Comparison of ENCODE assay signal across 17 cellular contexts in the genomic region with DNA sequence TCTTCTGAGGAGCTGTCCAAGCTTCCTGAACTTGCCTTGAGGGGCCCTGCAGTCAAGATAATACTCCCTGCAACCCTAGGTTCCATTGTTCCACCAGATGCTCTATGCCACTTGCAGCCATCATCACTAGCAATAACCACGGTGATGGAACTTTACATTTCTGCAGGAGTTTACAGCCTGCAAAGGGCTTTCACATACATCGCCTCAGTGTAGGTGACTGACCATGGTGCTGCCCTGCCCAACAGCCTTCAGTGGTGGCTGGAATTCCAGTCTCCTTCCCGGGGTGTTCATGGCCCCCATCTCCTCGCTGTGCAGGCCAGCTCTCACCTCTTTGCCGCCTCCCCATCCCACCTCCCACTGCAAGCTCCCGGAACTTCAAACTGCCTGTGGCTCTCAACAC.
A peak's percentile ranks its signal among the peaks of the same experiment; 100 is the strongest.
DNase-seq lines count a peak whose midpoint lies in the region; ATAC-seq, FAIRE-seq and TF ChIP-seq lines count a peak whose summit lies in the region.
"Had no signal": no experiment of that assay in that cellular context is flagged by ENCODE, and none has a peak within 500 bp of the region (broad histone marks: within the 10 kb centered on the region; RNA-seq: fewer than 3 reads in every experiment).

No MANE protein-coding gene starts in this region.

- H3K18ac ChIP-seq in neuronal stem cell (ENCODE audit: low read length) = no peak overlapping the region

- TF ChIP-seq CTCF in SK-N-SH (IDR thresholded peaks at IDR 0.05) = no peak
- no peak for TF ChIP-seq CTCF in K562 (IDR thresholded peaks at IDR 0.05 in 2 of 3, conservative IDR thresholded peaks at IDR 0.05 in 1 of 3; ENCODE audit: insufficient read depth in 2 of 3, low read depth in 1 of 3, low read length in 3 of 3)

- TF ChIP-seq RAD21 in SK-N-SH (IDR thresholded peaks at IDR 0.05; ENCODE audit: low read length) (no peak), K562 (CRISPR knock-in tag; conservative IDR thresholded peaks at IDR 0.05 in 1 of 2, IDR thresholded peaks at IDR 0.05 in 1 of 2) (no peak)

- POLR2A ChIA-PET in SK-N-SH (lab: Yijun Ruan, JAX) = no interaction called here
- POLR2A ChIA-PET in K562 (lab: Yijun Ruan, JAX) = interaction anchor here (1.2 to 1.9 kb wide), 3 partner anchors 9 to 15 kb away, joined by 3 to 6 read pairs (median 5); no protein-coding TSS in a partner anchor

- peaks cover 4% of the 10 kb centered on the region for H3F3A ChIP-seq in SK-N-SH (replicated peaks; ENCODE audit: insufficient read depth)

- H4K8ac ChIP-seq in neuronal stem cell (ENCODE audit: low read depth, low read length) = no peak overlapping the region

- H3K79me1 ChIP-seq in neuronal stem cell (ENCODE audit: low read depth, low read length) = no peaks in the 10 kb centered on the region

- no peak overlapping the region for H2BK15ac ChIP-seq in neuronal stem cell (ENCODE audit: low read length)

- no peak overlapping the region for H3K4ac ChIP-seq in neuronal stem cell (ENCODE audit: low read length)

- no peak overlapping the region for H2BK12ac ChIP-seq in neuronal stem cell (ENCODE audit: low read length)

- no peak overlapping the region for H2BK5ac ChIP-seq in neuronal stem cell (ENCODE audit: low read length)

- ATAC-seq in SK-N-SH treated with all-trans-retinoic acid at 6 μM for 48 hours = no peak
- ATAC-seq in K562 = no peak
- ATAC-seq in GM21723 (IDR thresholded peaks at IDR 0.05; ENCODE audit: unreplicated experiment) = no peak
- no peak for ATAC-seq in GM21381 (IDR thresholded peaks at IDR 0.05; ENCODE audit: unreplicated experiment)
- ATAC-seq: CD8-positive, alpha-beta T cell; GM12878 had no signal

- H3K23ac ChIP-seq in neuronal stem cell (ENCODE audit: low read depth, low read length, poor library complexity) = no peak overlapping the region

- DNase-seq in SK-N-SH = no peak
- DNase-seq in K562 (ENCODE audit: extremely low read depth in 1 of 4, low spot score in 3 of 4) = no peak
- DNase-seq in mesenteric fat pad (ENCODE audit: low spot score) = peak; percentile 20
- DNase-seq in neuronal stem cell (ENCODE audit: low spot score) = no peak
- no peak for DNase-seq in AG08395 (ENCODE audit: low spot score)
- DNase-seq: Calu3; CD8-positive, alpha-beta T cell; DMS79 treated with DMSO at 0.1 percent for 48 hours; GOT3; H9 had no signal

- no peak overlapping the region for H3K27ac ChIP-seq in SK-N-SH (ENCODE audit: low read depth in 2 of 2, low read length in 1 of 2)
- H3K27ac ChIP-seq in K562 (ENCODE audit: extremely low read depth, low read depth, low read length) = no peak overlapping the region
- no peak overlapping the region for H3K27ac ChIP-seq in neuronal stem cell (replicated peaks; ENCODE audit: low read length)
- H3K27ac ChIP-seq: 22Rv1; BLaER1 treated with 17β-estradiol and CSF1 and Interleukin-3, amounts not matched to agents 10 nM and 100 nM had no signal

- in situ Hi-C loops in K562 (cut with MboI) = no loop called here

- H3K79me2 ChIP-seq in SK-N-SH (ENCODE audit: insufficient read depth) (no peaks in the 10 kb centered on the region), K562 (ENCODE audit: control insufficient read depth, insufficient read depth, low read length) (no peaks in the 10 kb centered on the region)

- no peak for TF ChIP-seq EP300 in SK-N-SH (IDR thresholded peaks at IDR 0.05; ENCODE audit: borderline replicate concordance in 1 of 2, low read depth in 1 of 2, low read length in 1 of 2)
- TF ChIP-seq EP300 in K562 (IDR thresholded peaks at IDR 0.05; ENCODE audit: low read length) = no peak

- no TSS peak for BruUV-seq in K562 (replicated peaks; lab: Mats Ljungman, UMichigan)

- CTCF ChIA-PET in SK-N-SH (lab: Yijun Ruan, JAX) = no interaction called here
- CTCF ChIA-PET in K562 (lab: Yijun Ruan, JAX; ENCODE audit: low intra/inter-chr PET ratio) = no interaction called here

- no peak for TF ChIP-seq POLR2A in K562 (conservative IDR thresholded peaks at IDR 0.05)

- FAIRE-seq in K562 (lab: Jason Lieb, UNC) = no peak
- FAIRE-seq: GM12878, HTR-8/SVneo had no signal

- no peaks in the 10 kb centered on the region for H3K36me3 ChIP-seq in SK-N-SH (replicated peaks in 1 of 2; ENCODE audit: control insufficient read depth in 1 of 2, insufficient read depth in 2 of 2, low read length in 1 of 2)
- H3K36me3 ChIP-seq in K562 (ENCODE audit: control insufficient read depth, insufficient read depth, low read length) = no peaks in the 10 kb centered on the region
- no peaks in the 10 kb centered on the region for H3K36me3 ChIP-seq in neuronal stem cell (replicated peaks in 1 of 2; ENCODE audit: control insufficient read depth in 2 of 2, insufficient read depth in 2 of 2, low read length in 2 of 2)
- H3K36me3 ChIP-seq: BLaER1 treated with 17β-estradiol and CSF1 and Interleukin-3, amounts not matched to agents 10 nM and 100 nM had no signal

- H3K9me3 ChIP-seq in SK-N-SH (no peaks in the 10 kb centered on the region), K562 (replicated peaks; ENCODE audit: control insufficient read depth, insufficient read depth, low read depth, low read length) (no peaks in the 10 kb centered on the region), neuronal stem cell (replicated peaks in 1 of 2; ENCODE audit: control insufficient read depth in 2 of 2, insufficient read depth in 1 of 2, low read depth in 1 of 2, low read length in 2 of 2) (no peaks in the 10 kb centered on the region)
- H3K9me3 ChIP-seq: BLaER1 treated with 17β-estradiol and CSF1 and Interleukin-3, amounts not matched to agents 10 nM and 100 nM had no signal

- no peak overlapping the region for H3K4me2 ChIP-seq in SK-N-SH
- no peak overlapping the region for H3K4me2 ChIP-seq in K562 (ENCODE audit: insufficient read depth, low read length)
- no peak overlapping the region for H3K4me2 ChIP-seq in neuronal stem cell (ENCODE audit: insufficient read depth, low read length, poor library complexity, severe bottlenecking)

- H2BK120ac ChIP-seq in neuronal stem cell (ENCODE audit: low read depth, low read length) = no peak overlapping the region

- no peaks in the 10 kb centered on the region for H3K9me2 ChIP-seq in SK-N-SH

- no peaks in the 10 kb centered on the region for H3K27me3 ChIP-seq in SK-N-SH (ENCODE audit: insufficient read depth)
- peaks cover 26 to 27% of the 10 kb centered on the region in 2 experiments for H3K27me3 ChIP-seq in K562 (ENCODE audit: control insufficient read depth in 2 of 2, insufficient read depth in 2 of 2, low read length in 2 of 2)
- H3K27me3 ChIP-seq in neuronal stem cell (ENCODE audit: control insufficient read depth in 3 of 3, insufficient read depth in 3 of 3, low read depth in 1 of 3, low read length in 3 of 3) = no peaks in the 10 kb centered on the region
- H3K27me3 ChIP-seq: BLaER1 treated with 17β-estradiol and CSF1 and Interleukin-3, amounts not matched to agents 10 nM and 100 nM had no signal

- no peak overlapping the region for H3K4me3 ChIP-seq in SK-N-SH (ENCODE audit: low read depth in 2 of 2, low read length in 1 of 2)
- no peak overlapping the region for H3K4me3 ChIP-seq in K562
- H3K4me3 ChIP-seq in neuronal stem cell (ENCODE audit: low read length in 2 of 2) = no peak overlapping the region
- H3K4me3 ChIP-seq: BLaER1 treated with 17β-estradiol and CSF1 and Interleukin-3, amounts not matched to agents 10 nM and 100 nM; GM12878 had no signal

- intact Hi-C loops in K562 (cut with micrococcal nuclease) = no loop called here

- WGBS in SK-N-SH (ENCODE audit: low lambda C conversion rate) = 62% methylated on average over 4 of the region's 6 CpGs
- 14% methylated on average over 6 of the region's 6 CpGs for WGBS in K562 (ENCODE audit: insufficient coverage, low coverage, missing lambda C conversion rate)
- WGBS in neuronal stem cell (ENCODE audit: extremely low coverage in 2 of 2, insufficient read length in 2 of 2, insufficient replicate concordance in 1 of 2), 2 donors = no CpG with 5 or more reads among the region's 6 CpGs

- no peak overlapping the region for H3K14ac ChIP-seq in neuronal stem cell (ENCODE audit: low read length)

- H3K9ac ChIP-seq in SK-N-SH = no peak overlapping the region
- H3K9ac ChIP-seq in K562 (ENCODE audit: insufficient read depth in 1 of 2, low read depth in 2 of 2, low read length in 2 of 2) = no peak overlapping the region
- H3K9ac ChIP-seq in neuronal stem cell (ENCODE audit: low read depth, low read length, poor library complexity) = no peak overlapping the region
- H3K9ac ChIP-seq: BLaER1 treated with 17β-estradiol and CSF1 and Interleukin-3, amounts not matched to agents 10 nM and 100 nM had no signal

- no peak overlapping the region for H4K91ac ChIP-seq in neuronal stem cell (ENCODE audit: low read depth, low read length, poor library complexity)

- H3K9me1 ChIP-seq in K562 (ENCODE audit: control insufficient read depth, insufficient read depth, low read length) = no peaks in the 10 kb centered on the region

- no peak overlapping the region for H2AK5ac ChIP-seq in neuronal stem cell (ENCODE audit: low read depth, low read length)

- H4K20me1 ChIP-seq in SK-N-SH (ENCODE audit: insufficient read depth) (no peaks in the 10 kb centered on the region), K562 (replicated peaks; ENCODE audit: control insufficient read depth, insufficient read depth, low read length) (0 out of 2 replicates have a peak, but pooled peaks cover 4% of the 10 kb centered on the region)
- H4K20me1 ChIP-seq: BLaER1 treated with 17β-estradiol and CSF1 and Interleukin-3, amounts not matched to agents 10 nM and 100 nM had no signal

- H3K4me1 ChIP-seq in SK-N-SH (ENCODE audit: control insufficient read depth in 1 of 2, insufficient read depth in 2 of 2, low read depth in 1 of 2, low read length in 1 of 2) (peaks cover 0 to 8% of the 10 kb centered on the region in 2 experiments; a peak in 1 of 4 replicates), K562 (replicated peaks in 1 of 2; ENCODE audit: control insufficient read depth in 2 of 2, insufficient read depth in 2 of 2, low read length in 2 of 2) (peaks cover 6 to 9% of the 10 kb centered on the region in 2 experiments), neuronal stem cell (ENCODE audit: control insufficient read depth in 2 of 2, insufficient read depth in 1 of 2, low read depth in 1 of 2, low read length in 2 of 2) (peaks cover 5 to 7% of the 10 kb centered on the region in 2 donors)

- H2AFZ ChIP-seq in SK-N-SH (ENCODE audit: low read depth) = no peak overlapping the region
- H2AFZ ChIP-seq in K562 (ENCODE audit: low read depth, low read length) = no peak overlapping the region
- H2AFZ ChIP-seq in neuronal stem cell (ENCODE audit: low read length) = no peak overlapping the region

TF ChIP-seq in SK-N-SH treated with all-trans-retinoic acid at 6 μM for 48 hours, 23 proteins besides CTCF, POLR2A, EP300 and RAD21:
- TF ChIP-seq SNAI2 (CRISPR knock-in tag; IDR thresholded peaks at IDR 0.05) (no peak), ZC3H10 (CRISPR knock-in tag; IDR thresholded peaks at IDR 0.05) (no peak), TOX (CRISPR knock-in tag; IDR thresholded peaks at IDR 0.05; ENCODE audit: borderline replicate concordance) (no peak)

TF ChIP-seq in K562, 482 proteins besides CTCF, POLR2A, EP300 and RAD21 (continues in another document):
- TF ChIP-seq TEAD4 (IDR thresholded peaks at IDR 0.05; ENCODE audit: low read length) = no peak
- no peak for TF ChIP-seq TEAD4 (CRISPR knock-in tag; IDR thresholded peaks at IDR 0.05; ENCODE audit: borderline replicate concordance)
- TF ChIP-seq PHTF2 (CRISPR knock-in tag; IDR thresholded peaks at IDR 0.05) = no peak
- no peak for TF ChIP-seq FOS (IDR thresholded peaks at IDR 0.05; ENCODE audit: extremely low read depth, insufficient read length)
- no peak for TF ChIP-seq ETV1 (tag; conservative IDR thresholded peaks at IDR 0.05; ENCODE audit: low read depth)

Comparison
In these comparisons a context has a peak if more than half of its experiments do, and no peak if none do; other contexts are left out.
1. Of the 27 proteins assayed by ChIP-seq in both K562 and SK-N-SH: peak only in K562: none; only in SK-N-SH: none; in both: REST; in neither: 26.